Comparison of ENCODE assay signal across 24 cellular contexts in the genomic region with DNA sequence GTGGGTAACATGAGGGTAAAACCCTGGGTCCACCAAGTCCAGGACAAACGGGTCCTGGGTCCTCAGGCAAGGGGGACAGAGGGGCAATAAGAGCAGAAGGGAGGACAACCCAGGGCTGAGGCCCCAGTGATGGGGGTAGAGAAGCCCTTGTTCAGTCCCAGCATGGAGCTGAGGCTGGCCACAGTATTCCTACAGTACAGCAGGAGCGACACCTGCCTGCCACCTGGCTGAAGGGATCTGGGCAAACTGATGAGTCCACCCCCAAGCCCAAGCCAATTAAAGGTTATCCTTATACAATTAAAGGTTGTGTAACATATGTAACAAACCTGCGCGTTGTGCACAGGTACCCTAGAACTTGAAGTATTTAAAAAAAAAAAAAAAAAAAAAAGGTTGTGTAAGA.
DNase-seq lines count a peak whose midpoint lies in the region; ATAC-seq, FAIRE-seq and TF ChIP-seq lines count a peak whose summit lies in the region.
"Had no signal": no experiment of that assay in that cellular context is flagged by ENCODE, and none has a peak within 500 bp of the region (broad histone marks: within the 10 kb centered on the region; RNA-seq: fewer than 3 reads in every experiment).

No MANE protein-coding gene starts in this region.

- DNase-seq in NCI-H1092 treated with DMSO at 0.1 percent for 48 hours (lab: John Stamatoyannopoulos, UW) = peak; percentile 11
- no peak for DNase-seq in NCI-H1092 (lab: John Stamatoyannopoulos, UW)
- peak; percentile 34 for DNase-seq in NCI-H2196 treated with DMSO at 0.1 percent for 48 hours (lab: John Stamatoyannopoulos, UW; ENCODE audit: unreplicated experiment)
- DNase-seq in ascending aorta (ENCODE audit: low spot score in 2 of 2) = peak in 1 of 2 donors; percentile 46
- DNase-seq in mesendoderm = peak; percentile 42
- DNase-seq in NCI-H1105 treated with DMSO at 0.1 percent for 48 hours (lab: John Stamatoyannopoulos, UW) = no peak
- DNase-seq in GM19239 (ENCODE audit: insufficient read length, low spot score) = no peak
- no peak for DNase-seq in effector memory CD8-positive, alpha-beta T cell
- DNase-seq: 8988T; activated naive CD8-positive, alpha-beta T cell treated with anti-CD3 and anti-CD28 coated beads, Interleukin-2, amount 50 U/mL, for 24 hours; caudate nucleus; GF-D8; mucosa of descending colon; NCI-H1694; NCI-H446 treated with DMSO at 0.1 percent for 48 hours; SJCRH30; stimulated activated naive B cell treated with anti-CD40 and anti-IgM and Interleukin-4, amounts not matched to agents 10 μg/mL and 1 μg/mL and 100 μg/mL, for 72 hours; transverse colon had no signal

- H4K5ac ChIP-seq in mesendoderm (ENCODE audit: low read length) = no peak overlapping the region

- no peaks in the 10 kb centered on the region for H3K36me3 Mint-ChIP-seq in effector memory CD8-positive, alpha-beta T cell (ENCODE audit: insufficient read depth)

- no peak overlapping the region for H3K4me2 ChIP-seq in mesendoderm (ENCODE audit: low read length)

- no peak overlapping the region for H3K23ac ChIP-seq in mesendoderm (ENCODE audit: low read length)

- H2BK15ac ChIP-seq in mesendoderm (replicated peaks; ENCODE audit: low read depth) = no peak overlapping the region

- no peak overlapping the region for H3K27ac Mint-ChIP-seq in effector memory CD8-positive, alpha-beta T cell
- H3K27ac Mint-ChIP-seq: activated naive CD8-positive, alpha-beta T cell treated with anti-CD3 and anti-CD28 coated beads, Interleukin-2, amount 50 U/mL, for 24 hours; activated T-helper 2 cell treated with anti-CD3 and anti-CD28 coated beads, Interferon-gamma antibody, Interleukin-2, Interleukin-4, amounts not matched to agents 10 μg/mL and 5 μg/mL and 100 μg/mL, durations not matched to agents 14 hours and 24 hours and 36 hours; stimulated activated naive B cell treated with anti-CD40 and anti-IgM and Interleukin-4, amounts not matched to agents 10 μg/mL and 1 μg/mL and 100 μg/mL, for 72 hours had no signal

- H3K36me3 ChIP-seq in ascending aorta = no peaks in the 10 kb centered on the region
- no peaks in the 10 kb centered on the region for H3K36me3 ChIP-seq in mesendoderm (ENCODE audit: control insufficient read depth, insufficient read depth, low read length)
- H3K36me3 ChIP-seq: neutrophil, SJCRH30, transverse colon had no signal

- H3K27me3 ChIP-seq in ascending aorta = no peaks in the 10 kb centered on the region
- no peaks in the 10 kb centered on the region for H3K27me3 ChIP-seq in mesendoderm (ENCODE audit: insufficient read depth, low read length, poor library complexity)
- H3K27me3 ChIP-seq: neutrophil, SJCRH30, transverse colon had no signal

- TF ChIP-seq CTCF in ascending aorta (IDR thresholded peaks at IDR 0.05) = no peak

- H2AK5ac ChIP-seq in mesendoderm (ENCODE audit: low read length) = no peak overlapping the region

- no peaks in the 10 kb centered on the region for H3K27me3 Mint-ChIP-seq in effector memory CD8-positive, alpha-beta T cell
- H3K27me3 Mint-ChIP-seq: activated naive CD8-positive, alpha-beta T cell treated with anti-CD3 and anti-CD28 coated beads, Interleukin-2, amount 50 U/mL, for 24 hours; stimulated activated naive B cell treated with anti-CD40 and anti-IgM and Interleukin-4, amounts not matched to agents 10 μg/mL and 1 μg/mL and 100 μg/mL, for 72 hours had no signal

- no peak overlapping the region for H4K8ac ChIP-seq in mesendoderm (ENCODE audit: low read depth, low read length)

- H3K9me3 ChIP-seq in ascending aorta = no peaks in the 10 kb centered on the region
- H3K9me3 ChIP-seq: mucosa of descending colon, neutrophil, SJCRH30, transverse colon had no signal

- H3K4me1 ChIP-seq in ascending aorta = peaks cover 11 to 39% of the 10 kb centered on the region in 2 donors
- no peaks in the 10 kb centered on the region for H3K4me1 ChIP-seq in mesendoderm (ENCODE audit: control insufficient read depth, low read depth, low read length)

- H2BK5ac ChIP-seq in mesendoderm (ENCODE audit: low read length) = no peak overlapping the region

- peaks cover 0 to 2% of the 10 kb centered on the region in 2 donors for H3K4me1 Mint-ChIP-seq in effector memory CD8-positive, alpha-beta T cell (ENCODE audit: low read depth in 2 of 2)
- H3K4me1 Mint-ChIP-seq: activated naive CD8-positive, alpha-beta T cell treated with anti-CD3 and anti-CD28 coated beads, Interleukin-2, amount 50 U/mL, for 24 hours had no signal

- intact Hi-C loops in ascending aorta (cut with DNase I) = loop anchor here (5.0 kb wide), 1 partner anchor 56 kb away; no protein-coding TSS in a partner anchor

- no peak for FAIRE-seq in GM19239 (lab: Jason Lieb, UNC)
- FAIRE-seq: D721Med, GM12891, HTR-8/SVneo had no signal

- H3K9me3 Mint-ChIP-seq in effector memory CD8-positive, alpha-beta T cell = no peaks in the 10 kb centered on the region
- H3K9me3 Mint-ChIP-seq: activated naive CD8-positive, alpha-beta T cell treated with anti-CD3 and anti-CD28 coated beads, Interleukin-2, amount 50 U/mL, for 24 hours; activated T-helper 2 cell treated with anti-CD3 and anti-CD28 coated beads, Interferon-gamma antibody, Interleukin-2, Interleukin-4, amounts not matched to agents 10 μg/mL and 5 μg/mL and 100 μg/mL, durations not matched to agents 14 hours and 24 hours and 36 hours had no signal

- H3K18ac ChIP-seq in mesendoderm (ENCODE audit: low read length) = no peak overlapping the region

- no peak overlapping the region for H3K4me3 Mint-ChIP-seq in effector memory CD8-positive, alpha-beta T cell
- H3K4me3 Mint-ChIP-seq: activated naive CD8-positive, alpha-beta T cell treated with anti-CD3 and anti-CD28 coated beads, Interleukin-2, amount 50 U/mL, for 24 hours; stimulated activated naive B cell treated with anti-CD40 and anti-IgM and Interleukin-4, amounts not matched to agents 10 μg/mL and 1 μg/mL and 100 μg/mL, for 72 hours had no signal

- H3K4ac ChIP-seq in mesendoderm (ENCODE audit: low read depth, low read length) = no peak overlapping the region

- no CpG with 5 or more reads among the region's 4 CpGs for WGBS in mesendoderm (ENCODE audit: extremely low coverage, insufficient coverage, low lambda C conversion rate)

- no peak overlapping the region for H2BK120ac ChIP-seq in mesendoderm (ENCODE audit: low read depth, low read length)

- H3K79me2 ChIP-seq in mesendoderm (ENCODE audit: control insufficient read depth, insufficient read depth, low read length) = no peaks in the 10 kb centered on the region

- H3K56ac ChIP-seq in mesendoderm (ENCODE audit: low read length) = no peak overlapping the region

- no peak overlapping the region for H3K9ac ChIP-seq in mesendoderm (ENCODE audit: low read length)

- no peak for ATAC-seq in effector memory CD8-positive, alpha-beta T cell (replicated peaks)
- ATAC-seq: activated naive CD8-positive, alpha-beta T cell treated with anti-CD3 and anti-CD28 coated beads, Interleukin-2, amount 50 U/mL, for 24 hours; mucosa of descending colon; sciatic nerve; stimulated activated naive B cell treated with anti-CD40 and anti-IgM and Interleukin-4, amounts not matched to agents 10 μg/mL and 1 μg/mL and 100 μg/mL, for 72 hours had no signal

- H3K4me3 ChIP-seq in ascending aorta (no peak overlapping the region), mesendoderm (ENCODE audit: low read length) (no peak overlapping the region)
- H3K4me3 ChIP-seq: mucosa of descending colon, SJCRH30, transverse colon had no signal

- H3K27ac ChIP-seq in ascending aorta (peak overlapping the region; percentile 82 to 88), mesendoderm (ENCODE audit: low read depth, low read length) (no peak overlapping the region)
- H3K27ac ChIP-seq: neutrophil, SJCRH30, transverse colon had no signal

- no peaks in the 10 kb centered on the region for H3K79me1 ChIP-seq in mesendoderm (ENCODE audit: low read length)

Comparison
In these comparisons a context has a peak if more than half of its experiments do, and no peak if none do; other contexts are left out.
1. DNase-seq: peak in NCI-H1092 treated with DMSO at 0.1 percent for 48 hours (single experiment), NCI-H2196 treated with DMSO at 0.1 percent for 48 hours (single experiment) and mesendoderm (single experiment); none in NCI-H1092 (single experiment), NCI-H1105 treated with DMSO at 0.1 percent for 48 hours (single experiment), GM19239 (single experiment) and effector memory CD8-positive, alpha-beta T cell (0 of 3).